ENCODE assay signal across 8 cellular contexts in the genomic region with DNA sequence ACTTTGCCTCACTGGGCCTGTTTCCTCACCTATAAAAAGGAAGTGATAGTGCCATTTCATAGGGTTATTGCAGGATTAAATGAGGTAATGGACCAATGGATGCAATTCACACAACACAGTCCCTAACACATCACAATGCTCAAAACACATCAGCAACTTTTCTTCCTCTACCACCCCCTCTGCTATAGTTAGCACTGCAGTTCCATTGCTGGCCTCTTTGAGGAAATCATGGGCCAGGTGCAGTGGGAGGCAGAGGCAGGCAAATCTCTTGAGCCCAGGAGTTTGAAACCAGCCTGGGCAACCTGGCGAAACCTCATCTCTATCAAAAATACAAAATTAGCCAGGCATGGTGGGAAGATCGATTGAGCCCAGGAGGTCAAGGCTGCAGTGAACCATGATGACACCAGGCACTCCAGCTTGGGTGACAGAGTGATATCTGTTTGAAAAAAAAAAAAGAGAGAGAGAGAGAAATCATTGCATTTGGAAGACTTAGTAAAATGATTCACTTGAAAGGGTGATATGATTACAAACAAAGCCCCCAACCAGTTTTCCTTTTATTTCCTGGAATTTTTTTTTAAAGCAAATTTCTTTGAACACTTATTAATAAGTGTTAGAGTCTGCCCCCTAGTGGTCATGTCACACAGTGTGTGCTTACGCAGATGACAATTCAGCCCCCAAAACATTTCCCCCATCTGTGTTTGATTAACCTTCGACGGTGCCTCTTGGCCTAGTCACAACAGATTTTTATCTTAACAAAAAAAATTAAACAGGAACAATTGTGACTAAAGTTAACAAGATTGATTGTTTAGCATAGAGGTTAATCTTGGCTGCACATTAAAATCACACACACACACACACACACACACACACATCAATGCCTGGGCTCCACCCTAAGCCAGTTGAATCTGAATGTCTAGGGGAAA.
A peak's percentile ranks its signal among the peaks of the same experiment; 100 is the strongest.
DNase-seq lines count a peak whose midpoint lies in the region; ATAC-seq and TF ChIP-seq lines count a peak whose summit lies in the region.

No MANE protein-coding gene starts in this region.

- POLR2A ChIA-PET in HEK293T (lab: Yijun Ruan, JAX), result no interaction called here

- H3K4me3 Mint-ChIP-seq in activated naive CD8-positive, alpha-beta T cell treated with anti-CD3 and anti-CD28 coated beads, Interleukin-2, amount 50 U/mL, for 24 hours, result no peak overlapping the region

- intact Hi-C loops in left ventricle myocardium superior (cut with micrococcal nuclease), result no loop called here

- H3K4me1 Mint-ChIP-seq in activated naive CD8-positive, alpha-beta T cell treated with anti-CD3 and anti-CD28 coated beads, Interleukin-2, amount 50 U/mL, for 24 hours, result peaks cover 3% of the 10 kb centered on the region

- peaks cover 2% of the 10 kb centered on the region for H3K27me3 Mint-ChIP-seq in activated naive CD8-positive, alpha-beta T cell treated with anti-CD3 and anti-CD28 coated beads, Interleukin-2, amount 50 U/mL, for 24 hours

- no peak overlapping the region for H3K27ac Mint-ChIP-seq in activated naive CD8-positive, alpha-beta T cell treated with anti-CD3 and anti-CD28 coated beads, Interleukin-2, amount 50 U/mL, for 24 hours

- H3K9me3 Mint-ChIP-seq in activated naive CD8-positive, alpha-beta T cell treated with anti-CD3 and anti-CD28 coated beads, Interleukin-2, amount 50 U/mL, for 24 hours, result no peaks in the 10 kb centered on the region

- ATAC-seq in activated naive CD8-positive, alpha-beta T cell treated with anti-CD3 and anti-CD28 coated beads, Interleukin-2, amount 50 U/mL, for 24 hours, result peak; percentile 54
- ATAC-seq in left ventricle myocardium superior, result peak; percentile 39
- no peak for ATAC-seq in GM18517 (IDR thresholded peaks at IDR 0.05; ENCODE audit: unreplicated experiment)

- CTCF ChIA-PET in HEK293T (lab: Yijun Ruan, JAX), result interaction anchor here (0.6 to 1.0 kb wide), 6 partner anchors 9 to 33 kb away, joined by 3 to 8 read pairs (median 4); no protein-coding TSS in a partner anchor

- H3K36me3 Mint-ChIP-seq in activated naive CD8-positive, alpha-beta T cell treated with anti-CD3 and anti-CD28 coated beads, Interleukin-2, amount 50 U/mL, for 24 hours (ENCODE audit: low read depth), result no peaks in the 10 kb centered on the region

- DNase-seq in SIG-M5 treated with dmso at 0.1 percent for 504 hours (lab: John Stamatoyannopoulos, UW; ENCODE audit: unreplicated experiment) (peak; percentile 64), SIG-M5 (lab: John Stamatoyannopoulos, UW) (no peak), HEK293T (ENCODE audit: extremely low spot score) (peak; percentile 53), NCI-H2227 (lab: John Stamatoyannopoulos, UW; ENCODE audit: unreplicated experiment) (peak; percentile 62), left ventricle myocardium superior (no peak)
- peak; percentile 23 for DNase-seq in activated naive CD8-positive, alpha-beta T cell treated with anti-CD3 and anti-CD28 coated beads, Interleukin-2, amount 50 U/mL, for 24 hours
- peak; percentile 49 for DNase-seq in stimulated activated CD4-positive, alpha-beta T cell treated with anti-CD3 and anti-CD28 coated beads, Interleukin-15, amount 100 ng/mL, for 24 hours

TF ChIP-seq in HEK293T, 16 proteins besides CTCF, POLR2A, EP300 and RAD21:
- TF ChIP-seq SUZ12 (IDR thresholded peaks at IDR 0.05) (no peak), HDGF (IDR thresholded peaks at IDR 0.05; ENCODE audit: borderline replicate concordance) (no peak), LEF1 (IDR thresholded peaks at IDR 0.05; ENCODE audit: borderline replicate concordance) (no peak), FOXA1 (IDR thresholded peaks at IDR 0.05) (no peak)

Comparison
In these comparisons a context has a peak if more than half of its experiments do, and no peak if none do; other contexts are left out.
1. DNase-seq: peak in SIG-M5 treated with dmso at 0.1 percent for 504 hours (single experiment), HEK293T (single experiment), NCI-H2227 (single experiment), activated naive CD8-positive, alpha-beta T cell treated with anti-CD3 and anti-CD28 coated beads, Interleukin-2, amount 50 U/mL, for 24 hours (single experiment) and stimulated activated CD4-positive, alpha-beta T cell treated with anti-CD3 and anti-CD28 coated beads, Interleukin-15, amount 100 ng/mL, for 24 hours (single experiment); none in SIG-M5 (single experiment) and left ventricle myocardium superior (single experiment).